In the genomic region with DNA sequence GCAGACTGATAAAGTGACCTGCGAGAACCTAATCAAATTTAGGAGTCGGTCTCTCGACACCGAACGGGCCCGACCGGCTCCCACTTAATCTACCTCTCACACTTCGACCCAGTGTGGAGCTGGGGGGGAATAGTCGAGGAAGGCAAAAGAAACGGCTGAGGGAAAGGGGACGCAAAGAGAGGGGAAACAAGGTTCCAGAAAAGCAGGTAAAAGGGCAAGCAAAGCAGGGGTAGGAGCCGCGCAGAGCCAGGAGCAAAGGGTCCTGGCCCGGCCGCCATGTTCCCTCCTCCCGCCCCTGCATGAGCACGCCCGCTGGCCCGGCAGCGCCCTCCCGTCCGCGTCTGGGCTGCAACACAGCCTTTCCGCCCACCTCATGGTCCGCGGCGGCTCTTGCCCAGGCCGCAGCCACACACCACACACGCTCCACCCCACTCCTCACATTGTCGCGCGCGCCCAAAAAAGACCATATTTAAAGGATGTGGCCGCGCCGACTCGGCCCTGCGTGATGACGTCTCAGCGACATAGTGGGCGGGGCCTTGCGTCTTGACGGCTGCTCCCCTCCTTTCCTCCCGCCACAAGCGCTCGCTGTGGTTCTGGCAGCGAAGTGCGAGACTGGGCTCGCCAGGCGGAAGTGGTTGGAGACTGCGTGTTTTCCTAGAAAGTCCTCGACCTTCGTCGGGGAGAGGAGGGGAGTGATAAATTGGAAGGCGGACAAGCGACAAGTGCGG, we compare ENCODE assay signal across 8 cellular contexts. TPM values are rescaled to one million over a fixed set of nuclear protein-coding genes. Genes with fewer than 3 reads are reported as not detected.
DNase-seq lines count a peak whose midpoint lies in the region; ATAC-seq and TF ChIP-seq lines count a peak whose summit lies in the region.

A gene with protein sequence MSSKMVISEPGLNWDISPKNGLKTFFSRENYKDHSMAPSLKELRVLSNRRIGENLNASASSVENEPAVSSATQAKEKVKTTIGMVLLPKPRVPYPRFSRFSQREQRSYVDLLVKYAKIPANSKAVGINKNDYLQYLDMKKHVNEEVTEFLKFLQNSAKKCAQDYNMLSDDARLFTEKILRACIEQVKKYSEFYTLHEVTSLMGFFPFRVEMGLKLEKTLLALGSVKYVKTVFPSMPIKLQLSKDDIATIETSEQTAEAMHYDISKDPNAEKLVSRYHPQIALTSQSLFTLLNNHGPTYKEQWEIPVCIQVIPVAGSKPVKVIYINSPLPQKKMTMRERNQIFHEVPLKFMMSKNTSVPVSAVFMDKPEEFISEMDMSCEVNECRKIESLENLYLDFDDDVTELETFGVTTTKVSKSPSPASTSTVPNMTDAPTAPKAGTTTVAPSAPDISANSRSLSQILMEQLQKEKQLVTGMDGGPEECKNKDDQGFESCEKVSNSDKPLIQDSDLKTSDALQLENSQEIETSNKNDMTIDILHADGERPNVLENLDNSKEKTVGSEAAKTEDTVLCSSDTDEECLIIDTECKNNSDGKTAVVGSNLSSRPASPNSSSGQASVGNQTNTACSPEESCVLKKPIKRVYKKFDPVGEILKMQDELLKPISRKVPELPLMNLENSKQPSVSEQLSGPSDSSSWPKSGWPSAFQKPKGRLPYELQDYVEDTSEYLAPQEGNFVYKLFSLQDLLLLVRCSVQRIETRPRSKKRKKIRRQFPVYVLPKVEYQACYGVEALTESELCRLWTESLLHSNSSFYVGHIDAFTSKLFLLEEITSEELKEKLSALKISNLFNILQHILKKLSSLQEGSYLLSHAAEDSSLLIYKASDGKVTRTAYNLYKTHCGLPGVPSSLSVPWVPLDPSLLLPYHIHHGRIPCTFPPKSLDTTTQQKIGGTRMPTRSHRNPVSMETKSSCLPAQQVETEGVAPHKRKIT (minus strand): TSS at position 510 of the 728 bp plus-strand sequence. CDS start 1,165 bp downstream, outside the sequence.

- intact Hi-C loops in activated CD4-positive, alpha-beta memory T cell treated with anti-CD3 and anti-CD28 coated beads for 36 hours (cut with micrococcal nuclease) = loop anchor here (1.0 to 10.0 kb wide), 8 partner anchors 30 to 576 kb away; no protein-coding TSS in a partner anchor
- intact Hi-C loops in dorsolateral prefrontal cortex (cut with DNase I) = no loop called here

- DNase-seq in CD1c-positive myeloid dendritic cell (ENCODE audit: extremely low spot score) = peak; percentile 98
- DNase-seq in NCI-H82 (lab: John Stamatoyannopoulos, UW) = peak; percentile 96
- DNase-seq in activated CD4-positive, alpha-beta memory T cell treated with anti-CD3 and anti-CD28 coated beads for 36 hours = peak; percentile 98
- DNase-seq in dorsolateral prefrontal cortex = peak; percentile 91 to 96 (median 95)
- peak; percentile 96 for DNase-seq in stimulated activated CD4-positive, alpha-beta T cell treated with anti-CD3 and anti-CD28 coated beads, Interleukin-4, amount 100 ng/mL, for 24 hours

- no peaks in the 10 kb centered on the region for H3K9me3 ChIP-seq in liver (ENCODE audit: control insufficient read depth in 4 of 4, low read length in 3 of 4)

- CTCF ChIA-PET in activated CD4-positive, alpha-beta memory T cell treated with anti-CD3 and anti-CD28 coated beads for 36 hours (lab: Charles Lee) = interaction anchor here (0.6 to 1.4 kb wide), 9 partner anchors 28 to 133 kb away, joined by 3 to 8 read pairs (median 3); no protein-coding TSS in a partner anchor

- ATAC-seq in GM19397 (IDR thresholded peaks at IDR 0.05; ENCODE audit: unreplicated experiment) = peak; percentile 91
- peak; percentile 87 for ATAC-seq in HG03571 (IDR thresholded peaks at IDR 0.05; ENCODE audit: unreplicated experiment)

- peak within 1 kb of the TSS; percentile 99 for H3K4me3 Mint-ChIP-seq in activated CD4-positive, alpha-beta memory T cell treated with anti-CD3 and anti-CD28 coated beads for 36 hours

- H3K36me3 ChIP-seq in liver (ENCODE audit: control insufficient read depth in 4 of 4, insufficient read depth in 3 of 4, low read depth in 1 of 4, low read length in 3 of 4) = peaks cover 0 to 5% (median 1%) of the 10 kb centered on the region in 4 donors

- H3K4me1 Mint-ChIP-seq in activated CD4-positive, alpha-beta memory T cell treated with anti-CD3 and anti-CD28 coated beads for 36 hours (ENCODE audit: low read depth) = peaks cover 55% of the 10 kb centered on the region

- no peaks in the 10 kb centered on the region for H3K27me3 Mint-ChIP-seq in activated CD4-positive, alpha-beta memory T cell treated with anti-CD3 and anti-CD28 coated beads for 36 hours

- H3K36me3 Mint-ChIP-seq in activated CD4-positive, alpha-beta memory T cell treated with anti-CD3 and anti-CD28 coated beads for 36 hours = peaks cover 15% of the 10 kb centered on the region

- under 1% methylated on average over 57 of the region's 57 CpGs for WGBS in liver

- POLR2A ChIA-PET in activated CD4-positive, alpha-beta memory T cell treated with anti-CD3 and anti-CD28 coated beads for 36 hours (lab: Charles Lee) = interaction anchor here (0.6 to 1.0 kb wide), 3 partner anchors 31 to 79 kb away, joined by 3 to 4 read pairs (median 3); no protein-coding TSS in a partner anchor

- peak within 1 kb of the TSS; percentile 57 to 83 for H3K9ac ChIP-seq in liver (ENCODE audit: low read depth in 1 of 2, low read length in 2 of 2)

- H3K27ac Mint-ChIP-seq in activated CD4-positive, alpha-beta memory T cell treated with anti-CD3 and anti-CD28 coated beads for 36 hours = peak within 1 kb of the TSS; percentile 98

- H3K4me3 ChIP-seq in dorsolateral prefrontal cortex (peak within 1 kb of the TSS; percentile 58 to 99 (median 89)), liver (ENCODE audit: low read depth in 1 of 3, low read length in 3 of 3) (peak within 1 kb of the TSS; percentile 68 to 76 (median 74))

- H3K27me3 ChIP-seq in dorsolateral prefrontal cortex (no peaks in the 10 kb centered on the region), liver (ENCODE audit: control insufficient read depth in 4 of 4, insufficient read depth in 4 of 4, low read length in 3 of 4) (no peaks in the 10 kb centered on the region)

- H3K27ac ChIP-seq in dorsolateral prefrontal cortex (peak within 1 kb of the TSS; percentile 59 to 96 (median 89)), liver (ENCODE audit: low read depth in 1 of 2, low read length in 2 of 2) (peak within 1 kb of the TSS; percentile 91 to 93)

- peak in 1 of 2 donors; percentile 25 for TF ChIP-seq RAD21 in liver (IDR thresholded peaks at IDR 0.05)

- TF ChIP-seq CTCF in dorsolateral prefrontal cortex (IDR thresholded peaks at IDR 0.05 in 54 of 56, conservative IDR thresholded peaks at IDR 0.05 in 2 of 56; ENCODE audit: low read depth in 1 of 56, partially characterized antibody in 56 of 56) (peak in 47 of 56 donors; percentile 8 to 58 (median 34)), liver (IDR thresholded peaks at IDR 0.05; ENCODE audit: low read depth, low read length, missing input control) (peak; percentile 18)

- peaks cover 15 to 48% (median 32%) of the 10 kb centered on the region in 4 donors for H3K4me1 ChIP-seq in liver (ENCODE audit: control insufficient read depth in 4 of 4, insufficient read depth in 4 of 4, low read length in 3 of 4)

- H3K9me3 Mint-ChIP-seq in activated CD4-positive, alpha-beta memory T cell treated with anti-CD3 and anti-CD28 coated beads for 36 hours = no peaks in the 10 kb centered on the region

TF ChIP-seq in liver, 16 proteins besides CTCF, POLR2A, EP300 and RAD21 (continues in another document):
- TF ChIP-seq, protein P1, sequence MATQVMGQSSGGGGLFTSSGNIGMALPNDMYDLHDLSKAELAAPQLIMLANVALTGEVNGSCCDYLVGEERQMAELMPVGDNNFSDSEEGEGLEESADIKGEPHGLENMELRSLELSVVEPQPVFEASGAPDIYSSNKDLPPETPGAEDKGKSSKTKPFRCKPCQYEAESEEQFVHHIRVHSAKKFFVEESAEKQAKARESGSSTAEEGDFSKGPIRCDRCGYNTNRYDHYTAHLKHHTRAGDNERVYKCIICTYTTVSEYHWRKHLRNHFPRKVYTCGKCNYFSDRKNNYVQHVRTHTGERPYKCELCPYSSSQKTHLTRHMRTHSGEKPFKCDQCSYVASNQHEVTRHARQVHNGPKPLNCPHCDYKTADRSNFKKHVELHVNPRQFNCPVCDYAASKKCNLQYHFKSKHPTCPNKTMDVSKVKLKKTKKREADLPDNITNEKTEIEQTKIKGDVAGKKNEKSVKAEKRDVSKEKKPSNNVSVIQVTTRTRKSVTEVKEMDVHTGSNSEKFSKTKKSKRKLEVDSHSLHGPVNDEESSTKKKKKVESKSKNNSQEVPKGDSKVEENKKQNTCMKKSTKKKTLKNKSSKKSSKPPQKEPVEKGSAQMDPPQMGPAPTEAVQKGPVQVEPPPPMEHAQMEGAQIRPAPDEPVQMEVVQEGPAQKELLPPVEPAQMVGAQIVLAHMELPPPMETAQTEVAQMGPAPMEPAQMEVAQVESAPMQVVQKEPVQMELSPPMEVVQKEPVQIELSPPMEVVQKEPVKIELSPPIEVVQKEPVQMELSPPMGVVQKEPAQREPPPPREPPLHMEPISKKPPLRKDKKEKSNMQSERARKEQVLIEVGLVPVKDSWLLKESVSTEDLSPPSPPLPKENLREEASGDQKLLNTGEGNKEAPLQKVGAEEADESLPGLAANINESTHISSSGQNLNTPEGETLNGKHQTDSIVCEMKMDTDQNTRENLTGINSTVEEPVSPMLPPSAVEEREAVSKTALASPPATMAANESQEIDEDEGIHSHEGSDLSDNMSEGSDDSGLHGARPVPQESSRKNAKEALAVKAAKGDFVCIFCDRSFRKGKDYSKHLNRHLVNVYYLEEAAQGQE (IDR thresholded peaks at IDR 0.05) = peak; percentile 93
- TF ChIP-seq TAF1 (conservative IDR thresholded peaks at IDR 0.05) (peak; percentile 94), RXRA (IDR thresholded peaks at IDR 0.05) (peak; percentile 53 to 70), JUND (IDR thresholded peaks at IDR 0.05) (peak; percentile 9 to 72), SP1 (IDR thresholded peaks at IDR 0.05) (peak; percentile 84)
- TF ChIP-seq, protein P2, sequence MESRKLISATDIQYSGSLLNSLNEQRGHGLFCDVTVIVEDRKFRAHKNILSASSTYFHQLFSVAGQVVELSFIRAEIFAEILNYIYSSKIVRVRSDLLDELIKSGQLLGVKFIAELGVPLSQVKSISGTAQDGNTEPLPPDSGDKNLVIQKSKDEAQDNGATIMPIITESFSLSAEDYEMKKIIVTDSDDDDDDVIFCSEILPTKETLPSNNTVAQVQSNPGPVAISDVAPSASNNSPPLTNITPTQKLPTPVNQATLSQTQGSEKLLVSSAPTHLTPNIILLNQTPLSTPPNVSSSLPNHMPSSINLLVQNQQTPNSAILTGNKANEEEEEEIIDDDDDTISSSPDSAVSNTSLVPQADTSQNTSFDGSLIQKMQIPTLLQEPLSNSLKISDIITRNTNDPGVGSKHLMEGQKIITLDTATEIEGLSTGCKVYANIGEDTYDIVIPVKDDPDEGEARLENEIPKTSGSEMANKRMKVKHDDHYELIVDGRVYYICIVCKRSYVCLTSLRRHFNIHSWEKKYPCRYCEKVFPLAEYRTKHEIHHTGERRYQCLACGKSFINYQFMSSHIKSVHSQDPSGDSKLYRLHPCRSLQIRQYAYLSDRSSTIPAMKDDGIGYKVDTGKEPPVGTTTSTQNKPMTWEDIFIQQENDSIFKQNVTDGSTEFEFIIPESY (IDR thresholded peaks at IDR 0.05) = no peak

RNA-seq across cellular contexts. Expression of the gene that starts here (rescaled TPM):
- 10 to 100 TPM; 66.0 to 71.3 TPM for total RNA-seq in activated CD4-positive, alpha-beta memory T cell treated with anti-CD3 and anti-CD28 coated beads for 36 hours
- total RNA-seq in dorsolateral prefrontal cortex = 10 to 100 TPM; 24.3 to 69.1 (median 42.6) TPM
- total RNA-seq in liver = 10 to 100 TPM; 19.8 to 26.6 TPM
- 10 to 100 TPM in 1 of 2 donors, 1 to 10 TPM in 1; 5.7 to 13.8 TPM for polyA plus RNA-seq in liver

Comparison
In these comparisons a context has a peak if more than half of its experiments do, and no peak if none do; other contexts are left out.
1. Peak in every context shown above with its lines: DNase-seq, ATAC-seq, H3K4me3 ChIP-seq and H3K27ac ChIP-seq.